ENCODE assay signal across 19 cellular contexts in the genomic region with DNA sequence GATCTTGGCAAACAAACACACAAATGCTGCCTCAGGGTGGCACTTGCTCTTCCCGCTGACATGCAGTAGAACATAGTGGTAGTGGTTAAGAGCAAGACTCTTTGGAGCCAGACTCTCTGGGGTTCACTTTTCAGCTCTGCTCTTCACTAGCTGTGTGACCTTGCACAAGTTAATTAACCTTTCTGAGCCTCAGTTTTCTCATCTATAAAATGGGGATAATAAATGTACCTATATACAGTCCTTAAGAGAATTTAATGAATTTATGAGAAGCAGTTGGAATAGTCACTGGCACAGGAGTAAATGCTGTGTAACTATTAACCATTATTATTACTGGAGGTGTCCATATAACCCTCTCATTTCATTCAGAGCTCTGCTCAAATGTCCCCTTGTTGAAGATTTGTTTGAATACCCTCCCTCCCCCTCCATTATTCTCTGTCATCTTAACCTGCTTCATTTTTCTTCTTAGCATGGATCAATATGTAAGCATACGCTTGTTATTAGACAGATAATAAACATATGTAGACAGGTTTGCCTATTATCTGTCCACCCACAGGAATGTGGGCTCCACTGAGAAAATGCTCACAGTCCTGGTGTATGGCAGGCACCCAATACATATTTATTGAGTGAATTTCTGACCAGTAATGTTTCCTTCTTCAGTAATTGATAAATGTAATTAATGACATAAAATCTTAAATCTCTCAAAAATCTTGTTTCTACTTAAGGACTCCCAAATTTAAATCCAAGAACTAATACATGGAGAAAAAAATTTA.
"Had no signal": no experiment of that assay in that cellular context is flagged by ENCODE, and none has a peak within 500 bp of the region (broad histone marks: within the 10 kb centered on the region; RNA-seq: fewer than 3 reads in every experiment).

No MANE protein-coding gene starts in this region.

- ATAC-seq: effector memory CD8-positive, alpha-beta T cell; gastrocnemius medialis; heart right ventricle; naive thymus-derived CD8-positive, alpha-beta T cell had no signal

- H3K9me3 ChIP-seq: esophagus muscularis mucosa, gastrocnemius medialis, heart right ventricle, suprapubic skin, thyroid gland had no signal

- H3K36me3 Mint-ChIP-seq: type B pancreatic cell had no signal

- FAIRE-seq: islet of Langerhans, small intestine, urothelium cell line had no signal

- H3K27ac Mint-ChIP-seq: dendritic cell treated with granulocyte-macrophage colony-stimulating factor and Interleukin-4, amounts not matched to agents 40 ng/mL and 50 ng/mL, for 4 days; effector memory CD8-positive, alpha-beta T cell; type B pancreatic cell had no signal

- H3K4me1 Mint-ChIP-seq: neural crest cell had no signal

- H3K27me3 Mint-ChIP-seq: dendritic cell treated with granulocyte-macrophage colony-stimulating factor and Interleukin-4, amounts not matched to agents 40 ng/mL and 50 ng/mL, for 4 days; effector memory CD8-positive, alpha-beta T cell; naive thymus-derived CD8-positive, alpha-beta T cell; type B pancreatic cell had no signal

- H3K27ac ChIP-seq: epithelial cell of prostate, esophagus muscularis mucosa, gastrocnemius medialis, heart right ventricle, suprapubic skin, thyroid gland had no signal

- H3K36me3 ChIP-seq: thyroid gland had no signal

- DNase-seq: effector memory CD8-positive, alpha-beta T cell; gastrocnemius medialis; heart right ventricle; hypothalamus; kidney glomerular epithelial cell; naive thymus-derived CD8-positive, alpha-beta T cell; posterior cingulate gyrus; small intestine; stimulated activated CD4-positive, alpha-beta T cell treated with anti-CD3 and anti-CD28 coated beads, Interleukin-12 subunit alpha, Interleukin-12 subunit beta, amount 100 ng/mL, for 4 hours; stimulated activated naive CD4-positive, alpha-beta T cell; thyroid gland had no signal

- H3K4me3 ChIP-seq: esophagus muscularis mucosa, gastrocnemius medialis, heart right ventricle, suprapubic skin, thyroid gland had no signal

- H3K4me1 ChIP-seq: esophagus muscularis mucosa, suprapubic skin had no signal

- H3K9me3 Mint-ChIP-seq: dendritic cell treated with granulocyte-macrophage colony-stimulating factor and Interleukin-4, amounts not matched to agents 40 ng/mL and 50 ng/mL, for 4 days; effector memory CD8-positive, alpha-beta T cell; naive thymus-derived CD8-positive, alpha-beta T cell; neural crest cell; type B pancreatic cell had no signal

- H3K27me3 ChIP-seq: esophagus muscularis mucosa, gastrocnemius medialis, heart right ventricle, suprapubic skin, thyroid gland had no signal

- H3K4me3 Mint-ChIP-seq: dendritic cell treated with granulocyte-macrophage colony-stimulating factor and Interleukin-4, amounts not matched to agents 40 ng/mL and 50 ng/mL, for 4 days; effector memory CD8-positive, alpha-beta T cell; naive thymus-derived CD8-positive, alpha-beta T cell; neural crest cell; type B pancreatic cell had no signal
